Comparison of ENCODE assay signal across 20 cellular contexts in the genomic region with DNA sequence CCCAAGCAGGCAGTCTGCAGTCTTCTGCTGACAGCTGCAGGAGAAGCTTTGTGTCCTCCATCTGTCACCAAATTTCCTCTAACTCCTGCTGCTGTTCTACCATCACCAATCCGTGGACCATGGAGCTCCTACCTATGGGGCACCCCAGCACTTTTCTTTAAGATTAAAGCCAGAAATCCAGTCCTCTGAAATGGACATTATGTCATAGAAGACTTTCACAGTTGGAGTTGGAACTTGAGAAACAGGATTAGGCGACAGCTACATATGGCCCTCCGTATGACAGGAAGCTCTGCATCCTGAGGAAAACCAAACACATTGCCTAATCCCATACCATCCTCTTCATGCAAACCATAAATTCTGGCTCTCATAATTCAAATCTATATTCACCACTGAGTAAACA.
"Had no signal": no experiment of that assay in that cellular context is flagged by ENCODE, and none has a peak within 500 bp of the region (broad histone marks: within the 10 kb centered on the region; RNA-seq: fewer than 3 reads in every experiment).

No MANE protein-coding gene starts in this region.

- H3K4me1 Mint-ChIP-seq: nephron; stimulated activated memory B cell treated with anti-CD40 and anti-IgM and Interleukin-4, amounts not matched to agents 10 μg/mL and 1 μg/mL and 100 μg/mL, for 72 hours had no signal

- H3K27me3 ChIP-seq: brain microvascular endothelial cell, left lung, sigmoid colon, upper lobe of right lung had no signal

- H3K27ac ChIP-seq: brain microvascular endothelial cell, left lung, parathyroid adenoma, sigmoid colon, thoracic aorta, upper lobe of right lung had no signal

- H3K27ac Mint-ChIP-seq: activated T-cell treated with anti-CD3 and anti-CD28 coated beads, Interleukin-2, amount 50 U/mL, for 72 hours; nephron; stimulated activated memory B cell treated with anti-CD40 and anti-IgM and Interleukin-4, amounts not matched to agents 10 μg/mL and 1 μg/mL and 100 μg/mL, for 72 hours had no signal

- H3K4me1 ChIP-seq: left lung, parathyroid adenoma, sigmoid colon, upper lobe of right lung had no signal

- H3K27me3 Mint-ChIP-seq: stimulated activated memory B cell treated with anti-CD40 and anti-IgM and Interleukin-4, amounts not matched to agents 10 μg/mL and 1 μg/mL and 100 μg/mL, for 72 hours had no signal

- H3K4me3 ChIP-seq: left lung, sigmoid colon, thoracic aorta, upper lobe of right lung had no signal

- H3K36me3 Mint-ChIP-seq: stimulated activated memory B cell treated with anti-CD40 and anti-IgM and Interleukin-4, amounts not matched to agents 10 μg/mL and 1 μg/mL and 100 μg/mL, for 72 hours had no signal

- H3K9me3 Mint-ChIP-seq: nephron; stimulated activated memory B cell treated with anti-CD40 and anti-IgM and Interleukin-4, amounts not matched to agents 10 μg/mL and 1 μg/mL and 100 μg/mL, for 72 hours had no signal

- H3K4me3 Mint-ChIP-seq: activated T-cell treated with anti-CD3 and anti-CD28 coated beads, Interleukin-2, amount 50 U/mL, for 72 hours; nephron; stimulated activated memory B cell treated with anti-CD40 and anti-IgM and Interleukin-4, amounts not matched to agents 10 μg/mL and 1 μg/mL and 100 μg/mL, for 72 hours had no signal

- H3K36me3 ChIP-seq: brain microvascular endothelial cell, left lung, sigmoid colon, thoracic aorta, upper lobe of right lung had no signal

- ATAC-seq: activated T-cell treated with anti-CD3 and anti-CD28 coated beads, Interleukin-2, amount 50 U/mL, for 72 hours; left lung; stimulated activated memory B cell treated with anti-CD40 and anti-IgM and Interleukin-4, amounts not matched to agents 10 μg/mL and 1 μg/mL and 100 μg/mL, for 72 hours; upper lobe of right lung had no signal

- DNase-seq: activated CD4-positive, alpha-beta T cell treated with anti-CD3 and anti-CD28 coated beads, Interleukin-2, amount 50 U/mL, for 4 hours; activated effector memory CD4-positive, alpha-beta T cell treated with anti-CD3 and anti-CD28 coated beads, Interleukin-2, amount 50 U/mL, for 16 hours; activated naive CD4-positive, alpha-beta T cell treated with anti-CD3 and anti-CD28 coated beads, Interleukin-2, amount 50 U/mL, for 16 hours; activated T-cell treated with anti-CD3 and anti-CD28 coated beads, Interleukin-2, amount 50 U/mL, for 72 hours; aorta; brain microvascular endothelial cell; central memory CD4-positive, alpha-beta T cell; cortex of kidney; head of caudate nucleus; kidney; left lung; midbrain; sigmoid colon; stimulated activated CD4-positive, alpha-beta T cell treated with anti-CD3 and anti-CD28 coated beads, Interleukin-4, amount 100 ng/mL, for 4 hours; T-helper 9 cell; upper lobe of right lung had no signal

- H3K9me3 ChIP-seq: left lung, sigmoid colon, thoracic aorta, upper lobe of right lung had no signal

- H3K9ac ChIP-seq: parathyroid adenoma had no signal
